ENCODE assay signal across 8 cellular contexts in the genomic region with DNA sequence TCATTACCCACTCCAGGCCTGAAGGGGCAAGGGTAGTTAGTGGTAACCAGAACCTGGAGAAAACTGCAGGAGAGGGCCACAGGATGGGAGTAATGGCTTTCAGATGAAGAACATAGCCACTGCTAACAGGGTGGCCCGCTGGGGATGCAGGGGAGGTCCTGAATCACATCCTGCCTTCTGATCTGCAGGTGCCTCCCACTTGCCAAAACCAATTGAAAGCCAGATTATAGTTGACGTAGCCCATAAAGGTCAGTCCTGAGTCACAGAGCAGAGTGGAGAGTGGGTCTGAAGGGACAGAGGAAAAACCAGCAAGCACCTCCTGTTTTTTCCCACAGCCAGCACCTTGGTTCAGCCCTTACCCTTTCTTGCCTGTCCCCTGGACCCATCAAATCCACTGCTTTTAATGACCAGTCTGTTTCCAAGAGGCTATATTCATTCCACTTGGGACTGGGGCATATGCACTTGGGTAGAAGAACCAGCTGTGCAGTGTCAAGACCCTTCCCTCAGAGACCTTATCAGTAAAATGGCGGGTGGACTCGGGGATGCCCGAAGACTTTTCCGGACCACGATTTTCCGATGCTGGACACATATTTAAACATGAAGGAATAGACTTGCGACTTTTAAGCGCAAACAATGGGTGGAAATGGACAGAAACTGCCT. TPM values are rescaled to one million over a fixed set of nuclear protein-coding genes. Genes with fewer than 3 reads are reported as not detected.
DNase-seq lines count a peak whose midpoint lies in the region; ATAC-seq and TF ChIP-seq lines count a peak whose summit lies in the region.

No MANE protein-coding gene starts in this region.

- peak; percentile 56 for ATAC-seq in GM18868 (IDR thresholded peaks at IDR 0.05; ENCODE audit: unreplicated experiment)
- ATAC-seq in upper lobe of right lung = peak; percentile 43
- no peak for ATAC-seq in HG02981 (IDR thresholded peaks at IDR 0.05; ENCODE audit: unreplicated experiment)

- peak; percentile 96 for DNase-seq in A172 (ENCODE audit: low spot score)
- peak; percentile 41 for DNase-seq in NCI-H2227 treated with DMSO at 0.1 percent for 48 hours (lab: John Stamatoyannopoulos, UW)
- peak; percentile 48 for DNase-seq in activated T-cell treated with anti-CD3 and anti-CD28 coated beads, Interleukin-2, amount 50 U/mL, for 24 hours
- DNase-seq in fibroblast of villous mesenchyme (ENCODE audit: low read depth) = peak; percentile 64
- peak; percentile 21 for DNase-seq in nephron progenitor cell
- DNase-seq in upper lobe of right lung = no peak

- TF ChIP-seq CTCF in fibroblast of villous mesenchyme (IDR thresholded peaks at IDR 0.05; ENCODE audit: insufficient read depth, low read depth, low read length) (no peak), nephron progenitor cell (IDR thresholded peaks at IDR 0.05) (no peak), upper lobe of right lung (IDR thresholded peaks at IDR 0.05) (no peak)

- H3K4me3 ChIP-seq in fibroblast of villous mesenchyme (ENCODE audit: low read depth, low read length) (peak overlapping the region; percentile 75), upper lobe of right lung (peak overlapping the region; percentile 78)

- no peaks in the 10 kb centered on the region for H3K36me3 Mint-ChIP-seq in activated T-cell treated with anti-CD3 and anti-CD28 coated beads, Interleukin-2, amount 50 U/mL, for 24 hours (ENCODE audit: low read depth)
- peaks cover 4% of the 10 kb centered on the region for H3K36me3 Mint-ChIP-seq in nephron progenitor cell (ENCODE audit: low read depth)

- no peaks in the 10 kb centered on the region for H3K36me3 ChIP-seq in upper lobe of right lung

- peaks cover 24% of the 10 kb centered on the region for H3K4me1 ChIP-seq in upper lobe of right lung

- peak overlapping the region; percentile 82 for H3K4me3 Mint-ChIP-seq in activated T-cell treated with anti-CD3 and anti-CD28 coated beads, Interleukin-2, amount 50 U/mL, for 24 hours
- H3K4me3 Mint-ChIP-seq in nephron progenitor cell = peak overlapping the region; percentile 90

- H3K9me3 ChIP-seq in upper lobe of right lung = no peaks in the 10 kb centered on the region

- peaks cover 5% of the 10 kb centered on the region for H3K27me3 ChIP-seq in upper lobe of right lung

- peak overlapping the region; percentile 83 for H3K27ac Mint-ChIP-seq in activated T-cell treated with anti-CD3 and anti-CD28 coated beads, Interleukin-2, amount 50 U/mL, for 24 hours
- H3K27ac Mint-ChIP-seq in nephron progenitor cell = no peak overlapping the region

- H3K27ac ChIP-seq in upper lobe of right lung = peak overlapping the region; percentile 76

- H3K4me1 Mint-ChIP-seq in activated T-cell treated with anti-CD3 and anti-CD28 coated beads, Interleukin-2, amount 50 U/mL, for 24 hours (ENCODE audit: low read depth) = peaks cover 23% of the 10 kb centered on the region
- H3K4me1 Mint-ChIP-seq in nephron progenitor cell = peaks cover 23% of the 10 kb centered on the region

- intact Hi-C loops in upper lobe of right lung (cut with DNase I) = no loop called here

- no peaks in the 10 kb centered on the region for H3K9me3 Mint-ChIP-seq in activated T-cell treated with anti-CD3 and anti-CD28 coated beads, Interleukin-2, amount 50 U/mL, for 24 hours
- peaks cover 10% of the 10 kb centered on the region for H3K9me3 Mint-ChIP-seq in nephron progenitor cell

- peaks cover 55% of the 10 kb centered on the region for H3K27me3 Mint-ChIP-seq in activated T-cell treated with anti-CD3 and anti-CD28 coated beads, Interleukin-2, amount 50 U/mL, for 24 hours
- peaks cover 65% of the 10 kb centered on the region for H3K27me3 Mint-ChIP-seq in nephron progenitor cell (ENCODE audit: low read depth, poor library complexity)

RNA-seq across cellular contexts. Expression of gene SLC35G2, which starts 0.6 kb away (rescaled TPM):
- 18.5 and 20.6 TPM in 2 replicates for total RNA-seq in A172 (2014; rRNA removed; shearing (Covaris generic))
- total RNA-seq in fibroblast of villous mesenchyme (5.8 and 17.3 TPM in 2 replicates), upper lobe of right lung (7.8 TPM)

RNA-seq across cellular contexts. Expression of gene NCK1, which starts 43.7 kb away (rescaled TPM):
- 40.2 and 58.4 TPM in 2 replicates for total RNA-seq in A172 (2014; rRNA removed; shearing (Covaris generic))
- total RNA-seq in fibroblast of villous mesenchyme (47.0 and 66.1 TPM in 2 replicates), upper lobe of right lung (54.0 TPM)
